Comparison of ENCODE assay signal across 15 cellular contexts in the genomic region with DNA sequence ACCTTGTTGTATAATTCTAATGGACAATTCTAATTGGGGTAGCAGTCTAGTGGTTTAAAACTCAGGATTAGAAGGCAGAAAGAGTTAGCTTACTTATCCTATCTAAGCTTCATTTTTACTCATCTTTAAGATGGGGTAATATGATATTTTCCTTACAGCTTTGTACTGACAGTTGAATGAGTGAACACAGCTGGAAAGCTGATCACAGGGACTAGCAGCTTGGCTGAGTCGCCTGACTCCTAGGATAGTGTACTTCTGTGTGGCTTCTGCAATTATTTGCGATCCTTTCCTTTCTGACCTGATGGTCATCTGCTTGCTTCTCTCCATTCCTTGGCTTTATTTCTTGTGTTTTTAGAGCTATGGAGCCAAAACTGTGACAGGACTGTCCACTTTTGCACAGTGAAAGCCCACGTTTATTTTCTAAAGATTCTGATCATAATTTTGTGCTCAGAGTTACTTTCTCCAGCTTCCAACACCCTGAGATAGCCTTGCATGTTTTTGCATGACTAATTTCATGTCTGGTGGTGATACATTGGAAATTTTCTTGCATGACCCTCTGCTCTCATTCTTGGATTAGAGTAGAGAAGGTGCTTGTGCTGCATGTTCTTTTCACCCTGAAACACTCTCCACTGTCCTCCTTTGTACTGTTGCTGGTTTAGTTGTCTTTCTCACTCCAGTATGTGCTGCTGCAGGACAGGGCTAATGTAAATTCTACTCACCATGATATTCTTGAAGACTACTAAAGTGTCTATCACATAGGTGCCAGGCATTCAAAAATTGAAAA.
A peak's percentile ranks its signal among the peaks of the same experiment; 100 is the strongest.
DNase-seq lines count a peak whose midpoint lies in the region; FAIRE-seq and TF ChIP-seq lines count a peak whose summit lies in the region.
"Had no signal": no experiment of that assay in that cellular context is flagged by ENCODE, and none has a peak within 500 bp of the region (broad histone marks: within the 10 kb centered on the region; RNA-seq: fewer than 3 reads in every experiment).

No MANE protein-coding gene starts in this region.

- H3K4me3 Mint-ChIP-seq in HFFc6 = no peak overlapping the region
- H3K4me3 Mint-ChIP-seq: effector memory CD8-positive, alpha-beta T cell had no signal

- no peak overlapping the region for H3K4me3 ChIP-seq in bronchial epithelial cell (ENCODE audit: low read depth, low read length)
- no peak overlapping the region for H3K4me3 ChIP-seq in mesodermal cell (ENCODE audit: extremely low read depth, insufficient read depth, low read length, poor library complexity, severe bottlenecking)
- H3K4me3 ChIP-seq in breast epithelium = no peak overlapping the region
- H3K4me3 ChIP-seq: SJSA1, spleen, thyroid gland had no signal

- H3K27me3 ChIP-seq in bronchial epithelial cell (ENCODE audit: control insufficient read depth, insufficient read depth, low read length) (no peaks in the 10 kb centered on the region), breast epithelium (no peaks in the 10 kb centered on the region)
- H3K27me3 ChIP-seq: SJSA1, spleen, thyroid gland had no signal

- peak overlapping the region; percentile 39 for H3K27ac ChIP-seq in mesodermal cell (ENCODE audit: low read depth, low read length, severe bottlenecking)
- no peak overlapping the region for H3K27ac ChIP-seq in breast epithelium
- H3K27ac ChIP-seq: SJSA1, spleen, thyroid gland, VCaP had no signal

- no peak for TF ChIP-seq POLR2A in breast epithelium (IDR thresholded peaks at IDR 0.05)

- H3K4me1 Mint-ChIP-seq in HFFc6 (ENCODE audit: low read depth) = peaks cover 41% of the 10 kb centered on the region

- no peaks in the 10 kb centered on the region; the same call in 1 of the 2 replicates for H3K27me3 Mint-ChIP-seq in HFFc6 (ENCODE audit: insufficient read depth)
- H3K27me3 Mint-ChIP-seq: effector memory CD8-positive, alpha-beta T cell had no signal

- FAIRE-seq in D721Med (lab: Jason Lieb, UNC) (peak; percentile 63), bronchial epithelial cell (lab: Jason Lieb, UNC) (peak; percentile 36)

- intact Hi-C loops in breast epithelium (cut with DNase I; ENCODE audit: low total_unique reads) = no loop called here

- H3K27ac Mint-ChIP-seq in HFFc6 = peak overlapping the region; percentile 22; the same call in 1 of the 2 replicates
- H3K27ac Mint-ChIP-seq: effector memory CD8-positive, alpha-beta T cell had no signal

- no peaks in the 10 kb centered on the region for H3K9me3 ChIP-seq in mesodermal cell (ENCODE audit: control insufficient read depth, low read length)
- H3K9me3 ChIP-seq in breast epithelium = no peaks in the 10 kb centered on the region
- H3K9me3 ChIP-seq: SJSA1, spleen, thyroid gland had no signal

- H3K36me3 Mint-ChIP-seq in HFFc6 (ENCODE audit: low read depth) = no peaks in the 10 kb centered on the region

- TF ChIP-seq CTCF in D721Med (IDR thresholded peaks at IDR 0.05; ENCODE audit: insufficient read depth, missing control alignments) (no peak), HFFc6 (IDR thresholded peaks at IDR 0.05) (no peak), bronchial epithelial cell (IDR thresholded peaks at IDR 0.05; ENCODE audit: insufficient read depth, low read length, severe bottlenecking) (no peak), breast epithelium (IDR thresholded peaks at IDR 0.05) (no peak)

- H3K4me1 ChIP-seq in mesodermal cell (ENCODE audit: control insufficient read depth, insufficient read depth, low read length, poor library complexity, severe bottlenecking) (peaks cover 10% of the 10 kb centered on the region), breast epithelium (no peaks in the 10 kb centered on the region)
- H3K4me1 ChIP-seq: spleen, thyroid gland had no signal

- H3K36me3 ChIP-seq in bronchial epithelial cell (ENCODE audit: control insufficient read depth, insufficient read depth, low read length) (no peaks in the 10 kb centered on the region), mesodermal cell (ENCODE audit: control insufficient read depth, insufficient read depth, low read length) (no peaks in the 10 kb centered on the region), breast epithelium (no peaks in the 10 kb centered on the region)
- H3K36me3 ChIP-seq: SJSA1, spleen, thyroid gland had no signal

- no peaks in the 10 kb centered on the region for H3K9me3 Mint-ChIP-seq in HFFc6
- H3K9me3 Mint-ChIP-seq: effector memory CD8-positive, alpha-beta T cell had no signal

- DNase-seq in D721Med (ENCODE audit: insufficient read length, low spot score) (no peak), HFFc6 (no peak), bronchial epithelial cell (ENCODE audit: low read depth) (peak; percentile 28), NCI-H774 (lab: John Stamatoyannopoulos, UW) (no peak), T-helper 9 cell (no peak), breast epithelium (ENCODE audit: low spot score in 2 of 2) (no peak), dermis blood vessel endothelial cell (no peak)
- DNase-seq: effector memory CD8-positive, alpha-beta T cell; left ventricle myocardium superior; NCI-H1417 treated with DMSO at 0.1 percent for 48 hours; spleen; thyroid gland had no signal

- 84 to 100% methylated on average over 1 to 3 of the region's 3 CpGs for WGBS in mesodermal cell (ENCODE audit: insufficient coverage in 2 of 2), 2 experiments
